Comparison of ENCODE assay signal across 27 cellular contexts in the genomic region with DNA sequence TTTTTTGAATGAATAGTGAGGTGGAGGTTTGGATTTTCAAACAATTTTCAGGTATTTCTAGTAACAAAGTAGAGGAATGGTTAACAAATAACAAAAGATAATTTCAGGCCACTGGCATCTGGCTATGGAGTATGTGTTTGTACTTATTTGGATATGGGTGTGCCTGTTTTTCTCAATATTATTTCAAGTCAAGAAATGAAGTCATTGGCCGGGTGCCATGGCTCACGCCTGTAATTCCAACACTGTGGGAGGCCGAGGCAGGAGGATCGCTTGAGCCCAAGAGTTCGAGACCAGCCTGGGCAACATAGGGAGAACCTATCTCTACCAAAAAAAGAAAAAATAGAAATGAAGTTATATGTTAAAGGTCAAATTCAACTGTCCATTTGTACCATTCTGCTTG.
"Had no signal": no experiment of that assay in that cellular context is flagged by ENCODE, and none has a peak within 500 bp of the region (broad histone marks: within the 10 kb centered on the region; RNA-seq: fewer than 3 reads in every experiment).

No MANE protein-coding gene starts in this region.

- H3K4me1 ChIP-seq: ascending aorta, breast epithelium, esophagus muscularis mucosa had no signal

- H3K9me3 ChIP-seq: ascending aorta, breast epithelium, esophagus muscularis mucosa had no signal

- H3K4me3 ChIP-seq: ascending aorta, breast epithelium, esophagus muscularis mucosa had no signal

- H3K27ac ChIP-seq: ascending aorta, breast epithelium, esophagus muscularis mucosa had no signal

- H3K36me3 ChIP-seq: breast epithelium had no signal

- ATAC-seq: activated CD4-positive, alpha-beta T cell treated with anti-CD3 and anti-CD28 coated beads for 36 hours; activated CD8-positive, alpha-beta memory T cell treated with anti-CD3 and anti-CD28 coated beads, Interleukin-2, amount 10 ng/mL, durations not matched to agents 7 days and 5 days; activated CD8-positive, alpha-beta T cell treated with anti-CD3 and anti-CD28 coated beads, Interleukin-2, amount 10 ng/mL, durations not matched to agents 7 days and 5 days; activated naive CD4-positive, alpha-beta T cell treated with anti-CD3 and anti-CD28 coated beads, Interleukin-2, amount 50 U/mL, for 72 hours; activated T-cell treated with anti-CD3 and anti-CD28 coated beads, Interleukin-2, amount 50 U/mL, for 72 hours; effector memory CD8-positive, alpha-beta T cell had no signal

- H3K27me3 ChIP-seq: ascending aorta, breast epithelium, esophagus muscularis mucosa had no signal

- FAIRE-seq: colon, frontal cortex had no signal

- DNase-seq: activated CD4-positive, alpha-beta memory T cell treated with anti-CD3 and anti-CD28 coated beads for 36 hours; activated CD4-positive, alpha-beta T cell treated with anti-CD3 and anti-CD28 coated beads for 36 hours; activated CD4-positive, alpha-beta T cell treated with anti-CD3 and anti-CD28 coated beads, Interleukin-2, amount 10 ng/mL, durations not matched to agents 24 days and 14 days; activated CD4-positive, CD25-positive, alpha-beta regulatory T cell; activated CD4-positive, CD25-positive, alpha-beta regulatory T cell treated with anti-CD3 and anti-CD28 coated beads, Interleukin-2, amount 50 U/mL, for 72 hours; activated CD8-positive, alpha-beta memory T cell treated with anti-CD3 and anti-CD28 coated beads, Interleukin-2, amount 10 ng/mL, durations not matched to agents 7 days and 5 days; activated CD8-positive, alpha-beta memory T cell treated with anti-CD3 and anti-CD28 coated beads, Interleukin-2, amount 50 U/mL, for 4 hours; activated CD8-positive, alpha-beta T cell treated with anti-CD3 and anti-CD28 coated beads, Interleukin-2, amount 10 ng/mL, durations not matched to agents 7 days and 5 days; activated gamma-delta T cell; activated naive CD4-positive, alpha-beta T cell; activated naive CD4-positive, alpha-beta T cell treated with anti-CD3 and anti-CD28 coated beads, Interleukin-2, amount 10 ng/mL, durations not matched to agents 7 days and 5 days; activated naive CD8-positive, alpha-beta T cell treated with anti-CD3 and anti-CD28 coated beads, Interleukin-2, amount 10 ng/mL, durations not matched to agents 7 days and 5 days; activated T-cell treated with anti-CD3 and anti-CD28 coated beads, Interleukin-2, amount 50 U/mL, for 24 hours; activated T-cell treated with anti-CD3 and anti-CD28 coated beads, Interleukin-2, amount 50 U/mL, for 72 hours; cortex of kidney; dermis blood vessel endothelial cell; effector CD4-positive, alpha-beta T cell; effector memory CD8-positive, alpha-beta T cell; foreskin fibroblast; head of caudate nucleus; T-helper 2 cell had no signal
